ENCODE assay signal across 9 cellular contexts in the genomic region with DNA sequence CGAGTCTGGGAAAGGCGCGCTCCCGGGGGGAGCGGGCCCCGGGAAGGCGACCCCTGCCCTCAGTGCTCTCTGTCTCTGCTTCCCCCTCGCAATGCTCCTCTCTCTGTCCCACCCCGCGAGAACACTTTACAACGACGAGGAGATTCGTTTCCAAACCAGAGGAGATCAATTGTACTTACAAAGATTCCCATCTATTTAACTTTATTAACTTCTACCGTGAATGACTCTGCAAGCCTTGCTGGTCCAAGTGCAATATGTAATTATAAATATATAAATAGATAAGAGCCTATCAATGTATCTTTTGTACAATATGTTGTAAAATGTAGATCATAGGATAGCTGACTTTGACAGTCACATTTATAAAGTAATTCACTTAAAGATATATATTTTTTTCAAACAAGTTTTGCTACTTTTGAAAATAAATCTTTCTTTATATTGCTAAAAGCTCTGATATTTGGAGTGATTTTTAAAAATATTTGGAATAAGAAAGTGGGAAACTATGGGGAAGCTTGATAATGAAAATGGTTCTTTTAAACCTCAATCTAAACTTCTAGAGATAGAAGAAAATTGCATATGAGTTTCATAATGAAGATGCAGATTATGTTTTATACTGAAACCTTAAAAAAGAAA. TPM values are rescaled to one million over a fixed set of nuclear protein-coding genes. Genes with fewer than 3 reads are reported as not detected.
DNase-seq lines count a peak whose midpoint lies in the region; ATAC-seq, FAIRE-seq and TF ChIP-seq lines count a peak whose summit lies in the region.
"Had no signal": no experiment of that assay in that cellular context is flagged by ENCODE, and none has a peak within 500 bp of the region (broad histone marks: within the 10 kb centered on the region; RNA-seq: fewer than 3 reads in every experiment).

No MANE protein-coding gene starts in this region.

- H3K4me1 ChIP-seq in kidney (ENCODE audit: control insufficient read depth in 1 of 2, insufficient read depth in 1 of 2, low read depth in 1 of 2, low read length in 2 of 2) = peaks cover 0 to 3% of the 10 kb centered on the region in 2 donors

- intact Hi-C loops in activated T-helper 2 cell treated with anti-CD3 and anti-CD28 coated beads, Interferon-gamma antibody, Interleukin-2, Interleukin-4, amounts not matched to agents 10 μg/mL and 5 μg/mL and 100 μg/mL, durations not matched to agents 14 hours and 24 hours and 36 hours (cut with micrococcal nuclease) = loop anchor here (1.0 kb wide), 2 partner anchors 38 to 652 kb away; no protein-coding TSS in a partner anchor
- intact Hi-C loops in kidney (cut with DNase I) = no loop called here

- no peaks in the 10 kb centered on the region for H3K9me3 ChIP-seq in kidney (ENCODE audit: control insufficient read depth in 1 of 2, low read length in 2 of 2)

- peak overlapping the region in 1 of 2 donors; percentile 69 for H3K27ac ChIP-seq in kidney (ENCODE audit: low read depth in 2 of 2, low read length in 2 of 2)

- no peak for TF ChIP-seq CTCF in kidney (IDR thresholded peaks at IDR 0.05; ENCODE audit: borderline replicate concordance, extremely low read depth, insufficient read depth)

- peaks cover 19% of the 10 kb centered on the region for H3K4me1 Mint-ChIP-seq in activated T-helper 2 cell treated with anti-CD3 and anti-CD28 coated beads, Interferon-gamma antibody, Interleukin-2, Interleukin-4, amounts not matched to agents 10 μg/mL and 5 μg/mL and 100 μg/mL, durations not matched to agents 14 hours and 24 hours and 36 hours (ENCODE audit: low read depth)
- H3K4me1 Mint-ChIP-seq in stimulated activated memory B cell treated with anti-CD40 and anti-IgM and Interleukin-4, amounts not matched to agents 10 μg/mL and 1 μg/mL and 100 μg/mL, for 72 hours = peaks cover 40% of the 10 kb centered on the region

- H3K9me3 Mint-ChIP-seq in activated T-helper 2 cell treated with anti-CD3 and anti-CD28 coated beads, Interferon-gamma antibody, Interleukin-2, Interleukin-4, amounts not matched to agents 10 μg/mL and 5 μg/mL and 100 μg/mL, durations not matched to agents 14 hours and 24 hours and 36 hours = no peaks in the 10 kb centered on the region
- peaks cover 2% of the 10 kb centered on the region for H3K9me3 Mint-ChIP-seq in stimulated activated memory B cell treated with anti-CD40 and anti-IgM and Interleukin-4, amounts not matched to agents 10 μg/mL and 1 μg/mL and 100 μg/mL, for 72 hours

- H3K4me3 ChIP-seq in kidney (ENCODE audit: low read length in 2 of 2) = peak overlapping the region in 1 of 2 donors; percentile 66

- DNase-seq in SHP77 (lab: John Stamatoyannopoulos, UW) (peak; percentile 35 to 58), SHP77 treated with DMSO at 0.1 percent for 48 hours (lab: John Stamatoyannopoulos, UW) (no peak), kidney (no peak), SKM-1 treated with dmso at 0.1 percent for 144 hours (lab: John Stamatoyannopoulos, UW; ENCODE audit: unreplicated experiment) (no peak), NCI-H2171 treated with DMSO at 0.1 percent for 48 hours (lab: John Stamatoyannopoulos, UW) (no peak)
- DNase-seq in activated T-helper 2 cell treated with anti-CD3 and anti-CD28 coated beads, Interferon-gamma antibody, Interleukin-2, Interleukin-4, amounts not matched to agents 10 μg/mL and 5 μg/mL and 100 μg/mL, durations not matched to agents 14 hours and 24 hours and 36 hours (ENCODE audit: low spot score) = no peak
- DNase-seq: NCI-H2107 had no signal

- H3K36me3 ChIP-seq in kidney (ENCODE audit: control insufficient read depth in 1 of 2, insufficient read depth in 2 of 2, low read length in 2 of 2) = no peaks in the 10 kb centered on the region

- peak overlapping the region; percentile 6 for H3K4me3 Mint-ChIP-seq in activated T-helper 2 cell treated with anti-CD3 and anti-CD28 coated beads, Interferon-gamma antibody, Interleukin-2, Interleukin-4, amounts not matched to agents 10 μg/mL and 5 μg/mL and 100 μg/mL, durations not matched to agents 14 hours and 24 hours and 36 hours (ENCODE audit: low read depth)
- peak overlapping the region; percentile 71 for H3K4me3 Mint-ChIP-seq in stimulated activated memory B cell treated with anti-CD40 and anti-IgM and Interleukin-4, amounts not matched to agents 10 μg/mL and 1 μg/mL and 100 μg/mL, for 72 hours

- ATAC-seq in stimulated activated memory B cell treated with anti-CD40 and anti-IgM and Interleukin-4, amounts not matched to agents 10 μg/mL and 1 μg/mL and 100 μg/mL, for 72 hours = no peak
- no peak for ATAC-seq in HG03439 (IDR thresholded peaks at IDR 0.05; ENCODE audit: unreplicated experiment)

- H3K36me3 Mint-ChIP-seq in activated T-helper 2 cell treated with anti-CD3 and anti-CD28 coated beads, Interferon-gamma antibody, Interleukin-2, Interleukin-4, amounts not matched to agents 10 μg/mL and 5 μg/mL and 100 μg/mL, durations not matched to agents 14 hours and 24 hours and 36 hours (ENCODE audit: low read depth) = no peaks in the 10 kb centered on the region
- H3K36me3 Mint-ChIP-seq in stimulated activated memory B cell treated with anti-CD40 and anti-IgM and Interleukin-4, amounts not matched to agents 10 μg/mL and 1 μg/mL and 100 μg/mL, for 72 hours = no peaks in the 10 kb centered on the region

- no peak overlapping the region for H3K27ac Mint-ChIP-seq in activated T-helper 2 cell treated with anti-CD3 and anti-CD28 coated beads, Interferon-gamma antibody, Interleukin-2, Interleukin-4, amounts not matched to agents 10 μg/mL and 5 μg/mL and 100 μg/mL, durations not matched to agents 14 hours and 24 hours and 36 hours
- no peak overlapping the region for H3K27ac Mint-ChIP-seq in stimulated activated memory B cell treated with anti-CD40 and anti-IgM and Interleukin-4, amounts not matched to agents 10 μg/mL and 1 μg/mL and 100 μg/mL, for 72 hours

- peaks cover 88% of the 10 kb centered on the region for H3K27me3 Mint-ChIP-seq in activated T-helper 2 cell treated with anti-CD3 and anti-CD28 coated beads, Interferon-gamma antibody, Interleukin-2, Interleukin-4, amounts not matched to agents 10 μg/mL and 5 μg/mL and 100 μg/mL, durations not matched to agents 14 hours and 24 hours and 36 hours (ENCODE audit: low read depth)
- peaks cover 93% of the 10 kb centered on the region for H3K27me3 Mint-ChIP-seq in stimulated activated memory B cell treated with anti-CD40 and anti-IgM and Interleukin-4, amounts not matched to agents 10 μg/mL and 1 μg/mL and 100 μg/mL, for 72 hours

- peak overlapping the region in 1 of 2 donors; percentile 38 for H3K9ac ChIP-seq in kidney (ENCODE audit: low read length in 2 of 2)

- peak; percentile 45 for FAIRE-seq in kidney (lab: Jason Lieb, UNC)

RNA-seq across cellular contexts. Expression of gene TCF21, which starts 3.0 kb away (rescaled TPM):
- not detected in 2 replicates for total RNA-seq in activated T-helper 2 cell treated with anti-CD3 and anti-CD28 coated beads, Interferon-gamma antibody, Interleukin-2, Interleukin-4, amounts not matched to agents 10 μg/mL and 5 μg/mL and 100 μg/mL, durations not matched to agents 14 hours and 24 hours and 36 hours
- 6.3 TPM for total RNA-seq in kidney
- polyA plus RNA-seq in kidney (ENCODE audit: insufficient read depth, low read depth, low replicate concordance) = 28.8 TPM

Comparison
In these comparisons a context has a peak if more than half of its experiments do, and no peak if none do; other contexts are left out.
1. DNase-seq: peak in SHP77 (2 of 2); none in SHP77 treated with DMSO at 0.1 percent for 48 hours (single experiment), activated T-helper 2 cell treated with anti-CD3 and anti-CD28 coated beads, Interferon-gamma antibody, Interleukin-2, Interleukin-4, amounts not matched to agents 10 μg/mL and 5 μg/mL and 100 μg/mL, durations not matched to agents 14 hours and 24 hours and 36 hours (single experiment), kidney (single experiment), SKM-1 treated with dmso at 0.1 percent for 144 hours (single experiment) and NCI-H2171 treated with DMSO at 0.1 percent for 48 hours (single experiment).